Comparison of ENCODE assay signal across 15 cellular contexts in genomic region chr12:21419009-21419699, GRCh38. TPM values are rescaled to one million over a fixed set of nuclear protein-coding genes. Genes with fewer than 3 reads are reported as not detected.
DNase-seq lines count a peak whose midpoint lies in the region; FAIRE-seq and TF ChIP-seq lines count a peak whose summit lies in the region.
"Not testable (repeated sequence)": the region's sequence is repeated elsewhere in the genome, so short reads cannot be mapped to it uniquely, and the experiment has no call there.
"Had no signal": no experiment of that assay in that cellular context is flagged by ENCODE, and none has a peak within 500 bp of the region (broad histone marks: within the 10 kb centered on the region; RNA-seq: fewer than 3 reads in every experiment).

No MANE protein-coding gene starts in this region.

- intact Hi-C loops in kidney (cut with DNase I) = not testable (repeated sequence)

- FAIRE-seq in kidney (lab: Jason Lieb, UNC) = not testable (repeated sequence)

- H3K9me3 Mint-ChIP-seq in endodermal cell = peaks cover 19% of the 10 kb centered on the region

- peak overlapping the region; percentile 95 for H3K27ac Mint-ChIP-seq in endodermal cell

- H3K27ac ChIP-seq in 22Rv1 = 0 out of 2 replicates have a peak overlapping the region, but pooled peaks have one; percentile 28
- not testable (repeated sequence) for H3K27ac ChIP-seq in HUES64 (ENCODE audit: low read depth, low read length); endodermal cell (ENCODE audit: low read depth, low read length); kidney (ENCODE audit: low read depth in 2 of 2, low read length in 2 of 2)

- peaks cover 20% of the 10 kb centered on the region for H3K4me1 Mint-ChIP-seq in endodermal cell

- not testable (repeated sequence) for H3K36me3 Mint-ChIP-seq in endodermal cell (ENCODE audit: low read depth)

- not testable (repeated sequence) for H3K27me3 ChIP-seq in HUES64 (ENCODE audit: insufficient read depth, low read length); NT2/D1 (ENCODE audit: insufficient read depth, insufficient read length); endodermal cell (ENCODE audit: control insufficient read depth, insufficient read depth, low read length, poor library complexity, severe bottlenecking)

- H3K4me3 Mint-ChIP-seq in endodermal cell = peak overlapping the region; percentile 61

- H3K27me3 Mint-ChIP-seq in endodermal cell (ENCODE audit: insufficient read depth) = not testable (repeated sequence)

- H3K9me3 ChIP-seq in ES-I3 (ENCODE audit: control insufficient read depth, insufficient read depth, low read length); HUES64 (ENCODE audit: insufficient read depth, low read depth, low read length); endodermal cell (ENCODE audit: control insufficient read depth, low read length); kidney (ENCODE audit: control insufficient read depth in 1 of 2, low read length in 2 of 2): not testable (repeated sequence)
- H3K9me3 ChIP-seq in NT2/D1 (ENCODE audit: insufficient read depth, low read length) = peaks cover 10% of the 10 kb centered on the region; the same call in 1 of the 2 replicates

- H3K4me3 ChIP-seq in HUES64 (ENCODE audit: low read length) (peak overlapping the region; percentile 26; the same call in 1 of the 2 replicates), NT2/D1 (ENCODE audit: insufficient read length, low read depth) (peak overlapping the region; percentile 42), endodermal cell (ENCODE audit: low read length) (peak overlapping the region; percentile 40)
- not testable (repeated sequence) for H3K4me3 ChIP-seq in kidney (ENCODE audit: low read length in 2 of 2)

- H3K36me3 ChIP-seq in ES-I3 (ENCODE audit: insufficient read depth, low read length); HUES64 (ENCODE audit: insufficient read depth, low read length); NT2/D1 (ENCODE audit: insufficient read depth, insufficient read length, low read length); endodermal cell (ENCODE audit: control insufficient read depth, insufficient read depth, low read length); kidney (ENCODE audit: control insufficient read depth in 1 of 2, insufficient read depth in 2 of 2, low read length in 2 of 2): not testable (repeated sequence)

- WGBS in HUES64 = 80% methylated on average over 29 of the region's 30 CpGs
- WGBS in endodermal cell (ENCODE audit: insufficient coverage in 1 of 2, insufficient read length in 1 of 2), 2 experiments = 90 to 91% methylated on average over 20 to 28 of the region's 30 CpGs

- not testable (repeated sequence) for TF ChIP-seq CTCF in 22Rv1 (IDR thresholded peaks at IDR 0.05); endodermal cell (conservative IDR thresholded peaks at IDR 0.05); kidney (IDR thresholded peaks at IDR 0.05; ENCODE audit: borderline replicate concordance, extremely low read depth, insufficient read depth)

- not testable (repeated sequence) for H3K4me1 ChIP-seq in ES-I3 (ENCODE audit: insufficient read depth, low read length); NT2/D1 (ENCODE audit: insufficient read depth, insufficient read length); endodermal cell (ENCODE audit: control insufficient read depth, insufficient read depth, low read length); kidney (ENCODE audit: control insufficient read depth in 1 of 2, insufficient read depth in 1 of 2, low read depth in 1 of 2, low read length in 2 of 2)
- peaks cover 13% of the 10 kb centered on the region for H3K4me1 ChIP-seq in HUES64 (ENCODE audit: insufficient read depth, low read length)

- DNase-seq in NCI-H2227 (lab: John Stamatoyannopoulos, UW; ENCODE audit: unreplicated experiment) (peak; percentile 29), NT2/D1 (ENCODE audit: low read depth, low spot score) (peak; percentile 35), endodermal cell (peak; percentile 76), kidney (peak; percentile 33)

- H3K9ac ChIP-seq in ES-I3 (ENCODE audit: low read depth, low read length) = peak overlapping the region; percentile 81
- H3K9ac ChIP-seq in HUES64 (ENCODE audit: low read depth, low read length) = peak overlapping the region; percentile 61
- peak overlapping the region; percentile 61 for H3K9ac ChIP-seq in NT2/D1 (ENCODE audit: insufficient read length, low read depth)
- H3K9ac ChIP-seq in endodermal cell (ENCODE audit: extremely low read depth, low read length, poor library complexity, severe bottlenecking); kidney (ENCODE audit: low read length in 2 of 2): not testable (repeated sequence)

RNA-seq across cellular contexts. Expression of gene PYROXD1, which starts 18.3 kb away (rescaled TPM):
- 4.5 TPM for polyA plus RNA-seq in HUES64 (2013, experiment 1 of 2)
- 6.1 TPM for polyA plus RNA-seq in HUES64 (2013, experiment 2 of 2)
- total RNA-seq in endodermal cell (1 to 10 TPM; 3.8 to 8.1 TPM), kidney (22.1 TPM)
- 7.5 TPM for polyA plus RNA-seq in endodermal cell (2013, experiment 1 of 2)
- polyA plus RNA-seq in endodermal cell (2013, experiment 2 of 2) = 9.7 TPM
- polyA plus RNA-seq in kidney (ENCODE audit: insufficient read depth, low read depth, low replicate concordance) = 10.6 TPM

RNA-seq across cellular contexts. Expression of gene IAPP, which starts 46.5 kb away (rescaled TPM):
- not detected for polyA plus RNA-seq in HUES64 (2013, experiment 1 of 2)
- polyA plus RNA-seq in HUES64 (2013, experiment 2 of 2) = not detected
- total RNA-seq in endodermal cell (not detected), kidney (not detected)
- polyA plus RNA-seq in endodermal cell (2013, experiment 1 of 2) = not detected
- not detected for polyA plus RNA-seq in endodermal cell (2013, experiment 2 of 2)
- not detected for polyA plus RNA-seq in kidney (ENCODE audit: insufficient read depth, low read depth, low replicate concordance)
- total RNA-seq: Daoy, GM12878, GM23248, M059J, NCI-H460, SK-MEL-5, T-cell had no signal
- polyA plus RNA-seq: CD14-positive monocyte, GM12878, GM23248 had no signal
